38 cellular contexts compared by ENCODE assay signal in genomic region chr5:11888221-11888620, GRCh38. TPM values are rescaled to one million over a fixed set of nuclear protein-coding genes. Genes with fewer than 3 reads are reported as not detected.
"Had no signal": no experiment of that assay in that cellular context is flagged by ENCODE, and none has a peak within 500 bp of the region (broad histone marks: within the 10 kb centered on the region; RNA-seq: fewer than 3 reads in every experiment).

No MANE protein-coding gene starts in this region.

- H3K27ac ChIP-seq: ascending aorta, body of pancreas, brain microvascular endothelial cell, breast epithelium, VCaP had no signal

- FAIRE-seq: TTC549 had no signal

- H3K27me3 Mint-ChIP-seq: activated CD4-positive, alpha-beta memory T cell treated with anti-CD3 and anti-CD28 coated beads, Interleukin-2, amount 10 ng/mL, durations not matched to agents 7 days and 5 days; activated CD4-positive, alpha-beta T cell treated with anti-CD3 and anti-CD28 coated beads for 36 hours; activated CD4-positive, alpha-beta T cell treated with anti-CD3 and anti-CD28 coated beads, Interleukin-2, amount 10 ng/mL, durations not matched to agents 7 days and 5 days; activated CD8-positive, alpha-beta memory T cell treated with anti-CD3 and anti-CD28 coated beads, Interleukin-2, amount 10 ng/mL, durations not matched to agents 7 days and 5 days; activated naive CD4-positive, alpha-beta T cell treated with anti-CD3 and anti-CD28 coated beads, Interleukin-2, amount 10 ng/mL, durations not matched to agents 7 days and 5 days; activated naive CD4-positive, alpha-beta T cell treated with anti-CD3 and anti-CD28 coated beads, Interleukin-2, amount 50 U/mL, for 24 hours; activated naive CD8-positive, alpha-beta T cell; activated naive CD8-positive, alpha-beta T cell treated with anti-CD3 and anti-CD28 coated beads, Interleukin-2, amount 10 ng/mL, durations not matched to agents 7 days and 5 days; activated naive CD8-positive, alpha-beta T cell treated with anti-CD3 and anti-CD28 coated beads, Interleukin-2, amount 50 U/mL, for 24 hours; activated T-cell treated with anti-CD3 and anti-CD28 coated beads, Interleukin-2, amount 50 U/mL, for 24 hours; central memory CD8-positive, alpha-beta T cell had no signal

- ATAC-seq: activated CD4-positive, alpha-beta T cell treated with anti-CD3 and anti-CD28 coated beads for 36 hours; activated CD4-positive, CD25-positive, alpha-beta regulatory T cell treated with anti-CD3 and anti-CD28 coated beads, Interleukin-2, amount 50 U/mL, for 24 hours; activated CD8-positive, alpha-beta memory T cell treated with anti-CD3 and anti-CD28 coated beads, Interleukin-2, amount 10 ng/mL, durations not matched to agents 7 days and 5 days; activated CD8-positive, alpha-beta T cell treated with anti-CD3 and anti-CD28 coated beads, Interleukin-2, amount 10 ng/mL, durations not matched to agents 7 days and 5 days; activated naive CD8-positive, alpha-beta T cell treated with anti-CD3 and anti-CD28 coated beads, Interleukin-2, amount 50 U/mL, for 24 hours; body of pancreas had no signal

- DNase-seq: activated CD4-positive, alpha-beta memory T cell treated with anti-CD3 and anti-CD28 coated beads, Interleukin-2, amount 10 ng/mL, durations not matched to agents 7 days and 5 days; activated CD4-positive, alpha-beta T cell treated with anti-CD3 and anti-CD28 coated beads for 1 hour; activated CD4-positive, alpha-beta T cell treated with anti-CD3 and anti-CD28 coated beads for 36 hours; activated CD4-positive, alpha-beta T cell treated with anti-CD3 and anti-CD28 coated beads for 48 hours; activated CD4-positive, alpha-beta T cell treated with anti-CD3 and anti-CD28 coated beads, Interleukin-2, amount 10 ng/mL, durations not matched to agents 7 days and 5 days; activated CD4-positive, alpha-beta T cell treated with anti-CD3 and anti-CD28 coated beads, Interleukin-2, amount 50 U/mL, for 48 hours; activated CD4-positive, CD25-positive, alpha-beta regulatory T cell; activated CD8-positive, alpha-beta memory T cell treated with anti-CD3 and anti-CD28 coated beads for 24 hours; activated CD8-positive, alpha-beta memory T cell treated with anti-CD3 and anti-CD28 coated beads, Interleukin-2, amount 10 ng/mL, durations not matched to agents 7 days and 5 days; activated CD8-positive, alpha-beta memory T cell treated with anti-CD3 and anti-CD28 coated beads, Interleukin-2, amount 50 U/mL, for 48 hours; activated CD8-positive, alpha-beta T cell treated with anti-CD3 and anti-CD28 coated beads, Interleukin-2, amount 10 ng/mL, durations not matched to agents 7 days and 5 days; activated effector memory CD4-positive, alpha-beta T cell treated with Interleukin-2 at 50 U/mL for 16 hours; activated gamma-delta T cell; activated naive CD4-positive, alpha-beta T cell treated with anti-CD3 and anti-CD28 coated beads, Interleukin-2, amount 10 ng/mL, durations not matched to agents 7 days and 5 days; activated naive CD4-positive, alpha-beta T cell treated with Interleukin-2 at 50 U/mL for 16 hours; activated naive CD8-positive, alpha-beta T cell treated with anti-CD3 and anti-CD28 coated beads, Interleukin-2, amount 10 ng/mL, durations not matched to agents 7 days and 5 days; activated naive CD8-positive, alpha-beta T cell treated with anti-CD3 and anti-CD28 coated beads, Interleukin-2, amount 50 U/mL, for 24 hours; activated T-cell treated with anti-CD3 and anti-CD28 coated beads, Interleukin-2, amount 50 U/mL, for 24 hours; activated T-cell treated with anti-CD3 and anti-CD28 coated beads, Interleukin-2, amount 50 U/mL, for 48 hours; amygdala; anterior cingulate cortex; body of pancreas; brain microvascular endothelial cell; cerebellar nuclear complex; T-helper 1 cell; T-helper 2 cell; T-helper 9 cell had no signal

- H3K4me1 Mint-ChIP-seq: activated CD4-positive, alpha-beta memory T cell treated with anti-CD3 and anti-CD28 coated beads, Interleukin-2, amount 10 ng/mL, durations not matched to agents 7 days and 5 days; activated CD4-positive, alpha-beta T cell treated with anti-CD3 and anti-CD28 coated beads for 36 hours; activated CD4-positive, alpha-beta T cell treated with anti-CD3 and anti-CD28 coated beads, Interleukin-2, amount 10 ng/mL, durations not matched to agents 7 days and 5 days; activated CD8-positive, alpha-beta memory T cell treated with anti-CD3 and anti-CD28 coated beads, Interleukin-2, amount 10 ng/mL, durations not matched to agents 7 days and 5 days; activated naive CD4-positive, alpha-beta T cell treated with anti-CD3 and anti-CD28 coated beads, Interleukin-2, amount 10 ng/mL, durations not matched to agents 7 days and 5 days; activated naive CD4-positive, alpha-beta T cell treated with anti-CD3 and anti-CD28 coated beads, Interleukin-2, amount 50 U/mL, for 24 hours; activated naive CD8-positive, alpha-beta T cell treated with anti-CD3 and anti-CD28 coated beads, Interleukin-2, amount 10 ng/mL, durations not matched to agents 7 days and 5 days; activated naive CD8-positive, alpha-beta T cell treated with anti-CD3 and anti-CD28 coated beads, Interleukin-2, amount 50 U/mL, for 24 hours; central memory CD8-positive, alpha-beta T cell had no signal

- H3K9me3 Mint-ChIP-seq: activated CD4-positive, alpha-beta memory T cell treated with anti-CD3 and anti-CD28 coated beads, Interleukin-2, amount 10 ng/mL, durations not matched to agents 7 days and 5 days; T-helper 1 cell treated with Interleukin-12 subunit alpha and Interleukin-12 subunit beta and Interleukin-4 antibody, amounts not matched to agents 30 μg/mL and 1 μg/mL, for 36 hours had no signal

- H3K4me3 Mint-ChIP-seq: activated CD4-positive, alpha-beta memory T cell treated with anti-CD3 and anti-CD28 coated beads, Interleukin-2, amount 10 ng/mL, durations not matched to agents 7 days and 5 days; activated CD4-positive, alpha-beta T cell treated with anti-CD3 and anti-CD28 coated beads for 36 hours; activated CD4-positive, alpha-beta T cell treated with anti-CD3 and anti-CD28 coated beads, Interleukin-2, amount 10 ng/mL, durations not matched to agents 7 days and 5 days; activated CD8-positive, alpha-beta memory T cell treated with anti-CD3 and anti-CD28 coated beads, Interleukin-2, amount 10 ng/mL, durations not matched to agents 7 days and 5 days; activated CD8-positive, alpha-beta T cell treated with anti-CD3 and anti-CD28 coated beads, Interleukin-2, amount 10 ng/mL, durations not matched to agents 7 days and 5 days; activated naive CD4-positive, alpha-beta T cell treated with anti-CD3 and anti-CD28 coated beads, Interleukin-2, amount 10 ng/mL, durations not matched to agents 7 days and 5 days; activated naive CD4-positive, alpha-beta T cell treated with anti-CD3 and anti-CD28 coated beads, Interleukin-2, amount 50 U/mL, for 24 hours; activated naive CD8-positive, alpha-beta T cell; activated naive CD8-positive, alpha-beta T cell treated with anti-CD3 and anti-CD28 coated beads, Interleukin-2, amount 10 ng/mL, durations not matched to agents 7 days and 5 days; activated naive CD8-positive, alpha-beta T cell treated with anti-CD3 and anti-CD28 coated beads, Interleukin-2, amount 50 U/mL, for 24 hours; activated T-cell treated with anti-CD3 and anti-CD28 coated beads, Interleukin-2, amount 50 U/mL, for 24 hours; central memory CD8-positive, alpha-beta T cell; T-helper 1 cell treated with Interleukin-12 subunit alpha and Interleukin-12 subunit beta and Interleukin-4 antibody, amounts not matched to agents 30 μg/mL and 1 μg/mL, for 36 hours; T-helper 2 cell treated with Interferon-gamma antibody and Interleukin-4, amounts not matched to agents 5 μg/mL and 100 μg/mL, for 36 hours had no signal

- H3K36me3 Mint-ChIP-seq: activated CD8-positive, alpha-beta memory T cell treated with anti-CD3 and anti-CD28 coated beads, Interleukin-2, amount 10 ng/mL, durations not matched to agents 7 days and 5 days; activated naive CD4-positive, alpha-beta T cell treated with anti-CD3 and anti-CD28 coated beads, Interleukin-2, amount 10 ng/mL, durations not matched to agents 7 days and 5 days; activated naive CD4-positive, alpha-beta T cell treated with anti-CD3 and anti-CD28 coated beads, Interleukin-2, amount 50 U/mL, for 24 hours; activated naive CD8-positive, alpha-beta T cell; activated naive CD8-positive, alpha-beta T cell treated with anti-CD3 and anti-CD28 coated beads, Interleukin-2, amount 10 ng/mL, durations not matched to agents 7 days and 5 days had no signal

- H3K27ac Mint-ChIP-seq: activated CD4-positive, alpha-beta memory T cell treated with anti-CD3 and anti-CD28 coated beads, Interleukin-2, amount 10 ng/mL, durations not matched to agents 7 days and 5 days; activated CD4-positive, alpha-beta T cell treated with anti-CD3 and anti-CD28 coated beads for 36 hours; activated CD4-positive, alpha-beta T cell treated with anti-CD3 and anti-CD28 coated beads, Interleukin-2, amount 10 ng/mL, durations not matched to agents 7 days and 5 days; activated CD8-positive, alpha-beta memory T cell treated with anti-CD3 and anti-CD28 coated beads, Interleukin-2, amount 10 ng/mL, durations not matched to agents 7 days and 5 days; activated CD8-positive, alpha-beta T cell treated with anti-CD3 and anti-CD28 coated beads, Interleukin-2, amount 10 ng/mL, durations not matched to agents 7 days and 5 days; activated naive CD4-positive, alpha-beta T cell treated with anti-CD3 and anti-CD28 coated beads, Interleukin-2, amount 10 ng/mL, durations not matched to agents 7 days and 5 days; activated naive CD4-positive, alpha-beta T cell treated with anti-CD3 and anti-CD28 coated beads, Interleukin-2, amount 50 U/mL, for 24 hours; activated naive CD8-positive, alpha-beta T cell; activated naive CD8-positive, alpha-beta T cell treated with anti-CD3 and anti-CD28 coated beads, Interleukin-2, amount 10 ng/mL, durations not matched to agents 7 days and 5 days; activated naive CD8-positive, alpha-beta T cell treated with anti-CD3 and anti-CD28 coated beads, Interleukin-2, amount 50 U/mL, for 24 hours; activated T-cell treated with anti-CD3 and anti-CD28 coated beads, Interleukin-2, amount 50 U/mL, for 24 hours; activated T-helper 2 cell treated with anti-CD3 and anti-CD28 coated beads, Interferon-gamma antibody, Interleukin-2, Interleukin-4, amounts not matched to agents 10 μg/mL and 5 μg/mL and 100 μg/mL, durations not matched to agents 14 hours and 24 hours and 36 hours; T-helper 1 cell treated with Interleukin-12 subunit alpha and Interleukin-12 subunit beta and Interleukin-4 antibody, amounts not matched to agents 30 μg/mL and 1 μg/mL, for 36 hours; T-helper 2 cell treated with Interferon-gamma antibody and Interleukin-4, amounts not matched to agents 5 μg/mL and 100 μg/mL, for 36 hours had no signal

RNA-seq across cellular contexts. Expression of gene CTNND2, which starts 16.0 kb away (rescaled TPM):
- total RNA-seq: activated CD4-positive, alpha-beta memory T cell treated with anti-CD3 and anti-CD28 coated beads, Interleukin-2, amount 10 ng/mL, durations not matched to agents 7 days and 5 days; activated CD4-positive, alpha-beta T cell treated with anti-CD3 and anti-CD28 coated beads for 36 hours; activated CD4-positive, alpha-beta T cell treated with anti-CD3 and anti-CD28 coated beads, Interleukin-2, amount 10 ng/mL, durations not matched to agents 7 days and 5 days; activated CD8-positive, alpha-beta memory T cell treated with anti-CD3 and anti-CD28 coated beads, Interleukin-2, amount 10 ng/mL, durations not matched to agents 7 days and 5 days; activated CD8-positive, alpha-beta T cell treated with anti-CD3 and anti-CD28 coated beads, Interleukin-2, amount 10 ng/mL, durations not matched to agents 7 days and 5 days; activated naive CD8-positive, alpha-beta T cell treated with anti-CD3 and anti-CD28 coated beads, Interleukin-2, amount 10 ng/mL, durations not matched to agents 7 days and 5 days; activated T-helper 2 cell treated with anti-CD3 and anti-CD28 coated beads, Interferon-gamma antibody, Interleukin-2, Interleukin-4, amounts not matched to agents 10 μg/mL and 5 μg/mL and 100 μg/mL, durations not matched to agents 14 hours and 24 hours and 36 hours had no signal
